ENCODE assay signal across 10 cellular contexts in the genomic region with DNA sequence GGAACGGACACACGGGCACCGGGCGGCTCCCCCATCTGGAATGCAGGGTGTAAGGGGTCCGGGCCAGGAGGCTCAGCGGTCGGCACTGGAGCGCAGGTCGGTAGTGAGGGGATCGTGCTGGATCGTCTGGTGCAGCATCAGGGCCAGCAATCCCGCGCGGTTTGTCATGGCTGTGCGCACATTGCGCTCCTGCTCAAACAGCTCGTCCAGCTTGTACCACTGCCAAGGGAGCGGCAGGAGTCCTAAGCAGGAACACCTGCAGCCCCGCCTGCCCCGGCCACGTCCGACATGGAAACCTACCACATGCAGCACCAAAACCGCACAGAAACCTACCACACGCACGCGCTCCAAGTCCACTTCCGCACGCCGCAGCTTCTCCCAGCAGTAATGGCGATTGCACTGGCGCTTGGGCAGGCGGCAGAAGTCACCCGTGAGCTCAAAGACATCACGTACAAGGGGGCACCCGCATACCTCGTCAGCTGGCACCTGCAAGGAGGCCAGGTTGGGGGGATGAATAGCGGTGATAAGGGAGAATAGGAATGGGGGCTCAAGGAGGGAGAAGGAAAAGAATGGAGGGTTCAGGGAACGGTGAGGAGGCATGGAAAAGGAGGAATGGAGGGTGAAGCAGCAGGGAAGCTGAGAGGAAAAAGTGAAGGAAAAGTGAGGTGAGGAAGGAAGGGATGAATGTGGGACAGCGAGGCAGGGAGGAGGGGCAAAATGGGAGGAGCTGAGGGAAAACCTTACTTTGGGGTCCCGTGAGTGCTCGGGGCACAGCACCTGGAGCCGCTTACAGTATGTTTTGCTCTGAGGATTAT. TPM values are rescaled to one million over a fixed set of nuclear protein-coding genes. Genes with fewer than 3 reads are reported as not detected.
DNase-seq lines count a peak whose midpoint lies in the region; ATAC-seq and TF ChIP-seq lines count a peak whose summit lies in the region.
"Had no signal": no experiment of that assay in that cellular context is flagged by ENCODE, and none has a peak within 500 bp of the region (broad histone marks: within the 10 kb centered on the region; RNA-seq: fewer than 3 reads in every experiment).

No MANE protein-coding gene starts in this region.

- peak overlapping the region; percentile 97; the same call in 1 of the 2 replicates for H3K4me2 ChIP-seq in OCI-LY1 (ENCODE audit: low read length)

- H3K9me2 ChIP-seq in OCI-LY1 (ENCODE audit: low read depth, low read length), result no peaks in the 10 kb centered on the region

- CTCF ChIA-PET in activated CD8-positive, alpha-beta memory T cell treated with anti-CD3 and anti-CD28 coated beads, Interleukin-2, amount 10 ng/mL, durations not matched to agents 7 days and 5 days (lab: Charles Lee), result interaction anchor here (1.3 to 2.9 kb wide), 4 partner anchors 8 to 147 kb away, joined by 3 to 16 read pairs (median 4); no protein-coding TSS in a partner anchor

- H4K20me1 ChIP-seq in OCI-LY1 (ENCODE audit: insufficient read depth, low read length), result no peaks in the 10 kb centered on the region

- H3K9me3 Mint-ChIP-seq in activated CD8-positive, alpha-beta memory T cell treated with anti-CD3 and anti-CD28 coated beads, Interleukin-2, amount 10 ng/mL, durations not matched to agents 7 days and 5 days (ENCODE audit: low read depth), result no peaks in the 10 kb centered on the region
- H3K9me3 Mint-ChIP-seq in effector memory CD8-positive, alpha-beta T cell, result no peaks in the 10 kb centered on the region

- H2AFZ ChIP-seq in OCI-LY1 (ENCODE audit: low read length), result no peak overlapping the region

- WGBS in psoas muscle, 3 donors, result 92% methylated on average over 42 of the region's 42 CpGs

- no peak overlapping the region for H3K9ac ChIP-seq in OCI-LY1 (ENCODE audit: low read length)

- ATAC-seq in activated CD8-positive, alpha-beta memory T cell treated with anti-CD3 and anti-CD28 coated beads, Interleukin-2, amount 10 ng/mL, durations not matched to agents 7 days and 5 days, result no peak
- no peak for ATAC-seq in effector memory CD8-positive, alpha-beta T cell (replicated peaks)
- ATAC-seq in psoas muscle (no peak), HG02642 (IDR thresholded peaks at IDR 0.05; ENCODE audit: poor library complexity, unreplicated experiment) (no peak)

- H3K27me3 ChIP-seq in OCI-LY1 (ENCODE audit: insufficient read depth, low read length), result no peaks in the 10 kb centered on the region
- no peaks in the 10 kb centered on the region for H3K27me3 ChIP-seq in psoas muscle (ENCODE audit: insufficient read depth in 3 of 3, low read length in 2 of 3)

- intact Hi-C loops in psoas muscle (cut with DNase I), result loop anchor here in 1 of 2 donors (10.0 kb wide), 1 partner anchor 912 kb away; the partner anchor contains the start of gene MEX3C

- H3K4me1 ChIP-seq in OCI-LY1 (ENCODE audit: insufficient read depth, low read length, severe bottlenecking) (peaks cover 33% of the 10 kb centered on the region), psoas muscle (peaks cover 20% of the 10 kb centered on the region)

- peak overlapping the region; percentile 1 for H3K4me3 Mint-ChIP-seq in activated CD8-positive, alpha-beta memory T cell treated with anti-CD3 and anti-CD28 coated beads, Interleukin-2, amount 10 ng/mL, durations not matched to agents 7 days and 5 days
- peak overlapping the region; percentile 30 to 92 for H3K4me3 Mint-ChIP-seq in effector memory CD8-positive, alpha-beta T cell

- DNase-seq in activated CD8-positive, alpha-beta memory T cell treated with anti-CD3 and anti-CD28 coated beads, Interleukin-2, amount 10 ng/mL, durations not matched to agents 7 days and 5 days, result no peak
- DNase-seq in activated CD8-positive, alpha-beta memory T cell treated with anti-CD3 and anti-CD28 coated beads, Interleukin-2, amount 50 U/mL, for 48 hours, result no peak
- no peak for DNase-seq in effector memory CD8-positive, alpha-beta T cell
- DNase-seq in psoas muscle (peak in 1 of 2 donors; percentile 63), HuH-7.5 (ENCODE audit: low spot score) (no peak), T-helper 9 cell (no peak)
- DNase-seq: foreskin melanocyte, NCI-H1048 had no signal

- H3K4me3 ChIP-seq in OCI-LY1 (ENCODE audit: low read depth, low read length, poor library complexity, severe bottlenecking), result no peak overlapping the region
- H3K4me3 ChIP-seq in psoas muscle, result peak overlapping the region; percentile 94

- peaks cover 57% of the 10 kb centered on the region for H3K36me3 Mint-ChIP-seq in activated CD8-positive, alpha-beta memory T cell treated with anti-CD3 and anti-CD28 coated beads, Interleukin-2, amount 10 ng/mL, durations not matched to agents 7 days and 5 days
- peaks cover 50% of the 10 kb centered on the region for H3K36me3 Mint-ChIP-seq in effector memory CD8-positive, alpha-beta T cell (ENCODE audit: insufficient read depth)

- H3K27me3 Mint-ChIP-seq in activated CD8-positive, alpha-beta memory T cell treated with anti-CD3 and anti-CD28 coated beads, Interleukin-2, amount 10 ng/mL, durations not matched to agents 7 days and 5 days, result no peaks in the 10 kb centered on the region
- H3K27me3 Mint-ChIP-seq in effector memory CD8-positive, alpha-beta T cell, result no peaks in the 10 kb centered on the region

- TF ChIP-seq CTCF in OCI-LY1 (IDR thresholded peaks at IDR 0.05; ENCODE audit: low read length), result no peak
- no peak for TF ChIP-seq CTCF in psoas muscle (IDR thresholded peaks at IDR 0.05)

- H3K27ac Mint-ChIP-seq in activated CD8-positive, alpha-beta memory T cell treated with anti-CD3 and anti-CD28 coated beads, Interleukin-2, amount 10 ng/mL, durations not matched to agents 7 days and 5 days, result peak overlapping the region; percentile 95
- peak overlapping the region in 1 of 2 donors; percentile 96 for H3K27ac Mint-ChIP-seq in effector memory CD8-positive, alpha-beta T cell

- no peaks in the 10 kb centered on the region for H3K9me3 ChIP-seq in OCI-LY1 (ENCODE audit: low read length)
- H3K9me3 ChIP-seq in psoas muscle, result no peaks in the 10 kb centered on the region

- H3K4me1 Mint-ChIP-seq in activated CD8-positive, alpha-beta memory T cell treated with anti-CD3 and anti-CD28 coated beads, Interleukin-2, amount 10 ng/mL, durations not matched to agents 7 days and 5 days, result peaks cover 60% of the 10 kb centered on the region
- peaks cover 52 to 56% of the 10 kb centered on the region in 2 donors for H3K4me1 Mint-ChIP-seq in effector memory CD8-positive, alpha-beta T cell (ENCODE audit: low read depth in 2 of 2)

- H3K27ac ChIP-seq in OCI-LY1 (ENCODE audit: low read depth, low read length, poor library complexity, severe bottlenecking), result no peak overlapping the region
- no peak overlapping the region for H3K27ac ChIP-seq in psoas muscle

- no peaks in the 10 kb centered on the region for H3F3A ChIP-seq in OCI-LY1 (ENCODE audit: insufficient read depth, low read length)

- H3K79me2 ChIP-seq in OCI-LY1 (ENCODE audit: insufficient read depth, low read length), result peaks cover 33% of the 10 kb centered on the region

- H3K36me3 ChIP-seq in OCI-LY1 (ENCODE audit: insufficient read depth, low read length) (peaks cover 63% of the 10 kb centered on the region), psoas muscle (ENCODE audit: insufficient read depth in 1 of 2, low read depth in 1 of 2) (peaks cover 0 to 63% of the 10 kb centered on the region in 2 donors)

RNA-seq across cellular contexts. Expression of gene MBD1, which starts 1.4 kb away (rescaled TPM):
- total RNA-seq in activated CD8-positive, alpha-beta memory T cell treated with anti-CD3 and anti-CD28 coated beads, Interleukin-2, amount 10 ng/mL, durations not matched to agents 7 days and 5 days, result 100 to 1,000 TPM in 1 of 2 experiments, 10 to 100 TPM in 1; 97.8 to 106 TPM
- 10 to 100 TPM; 47.3 to 67.2 (median 51.5) TPM for total RNA-seq in psoas muscle
- 10 to 100 TPM; 33.5 to 97.6 (median 52.6) TPM for polyA plus RNA-seq in psoas muscle

RNA-seq across cellular contexts. Expression of gene CXXC1, which starts 4.8 kb away (rescaled TPM):
- 100 to 1,000 TPM; 128 to 150 TPM for total RNA-seq in activated CD8-positive, alpha-beta memory T cell treated with anti-CD3 and anti-CD28 coated beads, Interleukin-2, amount 10 ng/mL, durations not matched to agents 7 days and 5 days
- 10 to 100 TPM; 20.0 to 30.9 (median 21.7) TPM for total RNA-seq in psoas muscle
- 10 to 100 TPM; 28.0 to 71.6 (median 52.4) TPM for polyA plus RNA-seq in psoas muscle

RNA-seq across cellular contexts. Expression of gene CFAP53, which starts 16.4 kb away (rescaled TPM):
- total RNA-seq in activated CD8-positive, alpha-beta memory T cell treated with anti-CD3 and anti-CD28 coated beads, Interleukin-2, amount 10 ng/mL, durations not matched to agents 7 days and 5 days, result under 1 TPM; 0.16 to 0.50 TPM
- total RNA-seq in psoas muscle, result 1 to 10 TPM in 1 of 4 donors, under 1 TPM in 3; 0.37 to 1.6 (median 0.51) TPM
- polyA plus RNA-seq in psoas muscle, result 1 to 10 TPM in 1 of 3 donors, under 1 TPM in 2; 0.52 to 1.3 (median 0.96) TPM

Comparison
In these comparisons a context has a peak if more than half of its experiments do, and no peak if none do; other contexts are left out.
1. RNA of gene CXXC1, which starts 4.8 kb away (total RNA-seq): 128 to 150 TPM in activated CD8-positive, alpha-beta memory T cell treated with anti-CD3 and anti-CD28 coated beads, Interleukin-2, amount 10 ng/mL, durations not matched to agents 7 days and 5 days; 20.0 to 30.9 TPM in psoas muscle; every median in the first group is over 4 times any median in the second.